10 cellular contexts compared by ENCODE assay signal in genomic region chr4:106062452-106062875, GRCh38.
DNase-seq lines count a peak whose midpoint lies in the region; ATAC-seq and TF ChIP-seq lines count a peak whose summit lies in the region.
"Had no signal": no experiment of that assay in that cellular context is flagged by ENCODE, and none has a peak within 500 bp of the region (broad histone marks: within the 10 kb centered on the region; RNA-seq: fewer than 3 reads in every experiment).

No MANE protein-coding gene starts in this region.

- ATAC-seq in SK-N-SH treated with all-trans-retinoic acid at 6 μM for 48 hours: peak; percentile 81
- no peak for ATAC-seq in activated CD4-positive, CD25-positive, alpha-beta regulatory T cell treated with anti-CD3 and anti-CD28 coated beads, Interleukin-2, amount 50 U/mL, for 24 hours
- ATAC-seq in natural killer cell: no peak
- no peak for ATAC-seq in HG03460 (IDR thresholded peaks at IDR 0.05; ENCODE audit: unreplicated experiment)

- H3K27ac Mint-ChIP-seq in natural killer cell: no peak overlapping the region
- H3K27ac Mint-ChIP-seq: type B pancreatic cell had no signal

- no peak overlapping the region for H3K4me3 Mint-ChIP-seq in natural killer cell
- H3K4me3 Mint-ChIP-seq: type B pancreatic cell had no signal

- TF ChIP-seq CTCF in foreskin fibroblast (IDR thresholded peaks at IDR 0.05; ENCODE audit: low read depth, low read length) (no peak), natural killer cell (IDR thresholded peaks at IDR 0.05) (no peak)

- peak; percentile 62 for DNase-seq in A172 (ENCODE audit: low spot score)
- peak; percentile 4 for DNase-seq in HEK293T (ENCODE audit: extremely low spot score)
- DNase-seq in foreskin fibroblast: peak; percentile 27 to 47
- DNase-seq in natural killer cell: no peak
- DNase-seq in DMS53 treated with DMSO at 0.1 percent for 48 hours (lab: John Stamatoyannopoulos, UW; ENCODE audit: unreplicated experiment): no peak
- DNase-seq: NCI-H446 had no signal

- H3K4me3 ChIP-seq in foreskin fibroblast (ENCODE audit: low read depth in 1 of 2, low read length in 2 of 2): no peak overlapping the region

- intact Hi-C loops in natural killer cell (cut with micrococcal nuclease): no loop called here

- POLR2A ChIA-PET in HEK293T (lab: Yijun Ruan, JAX): no interaction called here

- H3K9me3 Mint-ChIP-seq in natural killer cell: peaks cover 3 to 4% of the 10 kb centered on the region in 2 donors
- H3K9me3 Mint-ChIP-seq: type B pancreatic cell had no signal

- H3K27me3 Mint-ChIP-seq in natural killer cell (ENCODE audit: low read depth in 2 of 2): no peaks in the 10 kb centered on the region
- H3K27me3 Mint-ChIP-seq: type B pancreatic cell had no signal

- H3K36me3 Mint-ChIP-seq in natural killer cell: peaks cover 7% of the 10 kb centered on the region

- H3K4me1 Mint-ChIP-seq in natural killer cell: no peaks in the 10 kb centered on the region

- CTCF ChIA-PET in HEK293T (lab: Yijun Ruan, JAX): no interaction called here

TF ChIP-seq in HEK293T, 16 proteins besides CTCF, POLR2A, EP300 and RAD21:
- no peak for TF ChIP-seq CTBP1 (IDR thresholded peaks at IDR 0.05; ENCODE audit: borderline replicate concordance)
- TF ChIP-seq FOXM1 (IDR thresholded peaks at IDR 0.05; ENCODE audit: borderline replicate concordance): no peak
- TF ChIP-seq ELF4 (IDR thresholded peaks at IDR 0.05): no peak
- no peak for TF ChIP-seq ZNF384 (IDR thresholded peaks at IDR 0.05)
- no peak for TF ChIP-seq HDGF (IDR thresholded peaks at IDR 0.05; ENCODE audit: borderline replicate concordance)
- no peak for TF ChIP-seq FOXK2 (IDR thresholded peaks at IDR 0.05)
- no peak for TF ChIP-seq BHLHE40 (IDR thresholded peaks at IDR 0.05; ENCODE audit: borderline replicate concordance)
- TF ChIP-seq SP1 (IDR thresholded peaks at IDR 0.05): no peak
- no peak for TF ChIP-seq SUZ12 (IDR thresholded peaks at IDR 0.05)
- TF ChIP-seq PKNOX1 (IDR thresholded peaks at IDR 0.05): no peak
- TF ChIP-seq NFRKB (IDR thresholded peaks at IDR 0.05): no peak
- no peak for TF ChIP-seq ARNT (IDR thresholded peaks at IDR 0.05)
- no peak for TF ChIP-seq TARDBP (IDR thresholded peaks at IDR 0.05)
- TF ChIP-seq LEF1 (IDR thresholded peaks at IDR 0.05; ENCODE audit: borderline replicate concordance): no peak
- no peak for TF ChIP-seq FOXA1 (IDR thresholded peaks at IDR 0.05)

TF ChIP-seq in SK-N-SH treated with all-trans-retinoic acid at 6 μM for 48 hours, 23 proteins besides CTCF, POLR2A, EP300 and RAD21 (continues in another document):
- TF ChIP-seq OSR1 (CRISPR knock-in tag; IDR thresholded peaks at IDR 0.05): no peak
- TF ChIP-seq ZNF70 (CRISPR knock-in tag; IDR thresholded peaks at IDR 0.05): no peak
- no peak for TF ChIP-seq TSHZ2 (CRISPR knock-in tag; IDR thresholded peaks at IDR 0.05)
- no peak for TF ChIP-seq CSRNP3 (CRISPR knock-in tag; IDR thresholded peaks at IDR 0.05)
- TF ChIP-seq ARNTL (CRISPR knock-in tag; IDR thresholded peaks at IDR 0.05; ENCODE audit: borderline replicate concordance, low read depth): no peak
- TF ChIP-seq RARB (CRISPR knock-in tag; IDR thresholded peaks at IDR 0.05): no peak
- no peak for TF ChIP-seq POU6F1 (CRISPR knock-in tag; IDR thresholded peaks at IDR 0.05; ENCODE audit: borderline replicate concordance, low read depth)
- TF ChIP-seq TCF4 (CRISPR knock-in tag; IDR thresholded peaks at IDR 0.05; ENCODE audit: borderline replicate concordance): no peak
- TF ChIP-seq PATZ1 (CRISPR knock-in tag; IDR thresholded peaks at IDR 0.05; ENCODE audit: borderline replicate concordance): peak; percentile 52; the same call in 1 of the 2 replicates
- TF ChIP-seq SNAI2 (CRISPR knock-in tag; IDR thresholded peaks at IDR 0.05): no peak
- peak; percentile 73 for TF ChIP-seq ISL1 (CRISPR knock-in tag; IDR thresholded peaks at IDR 0.05)
- TF ChIP-seq CREB5 (CRISPR knock-in tag; IDR thresholded peaks at IDR 0.05; ENCODE audit: low read depth): no peak
- no peak for TF ChIP-seq PPARA (CRISPR knock-in tag; IDR thresholded peaks at IDR 0.05; ENCODE audit: borderline replicate concordance)
- TF ChIP-seq ZNF565 (CRISPR knock-in tag; conservative IDR thresholded peaks at IDR 0.05; ENCODE audit: low read depth): no peak
- no peak for TF ChIP-seq ZFP30 (CRISPR knock-in tag; IDR thresholded peaks at IDR 0.05)
- no peak for TF ChIP-seq TOX (CRISPR knock-in tag; IDR thresholded peaks at IDR 0.05; ENCODE audit: borderline replicate concordance)
- TF ChIP-seq ZC3H10 (CRISPR knock-in tag; IDR thresholded peaks at IDR 0.05): no peak
- no peak for TF ChIP-seq BACH2 (CRISPR knock-in tag; IDR thresholded peaks at IDR 0.05; ENCODE audit: borderline replicate concordance)
- no peak for TF ChIP-seq ZFP3 (CRISPR knock-in tag; IDR thresholded peaks at IDR 0.05)
- TF ChIP-seq ZNF8 (CRISPR knock-in tag; IDR thresholded peaks at IDR 0.05): no peak

Comparison
In these comparisons a context has a peak if more than half of its experiments do, and no peak if none do; other contexts are left out.
1. DNase-seq: peak in A172 (single experiment), HEK293T (single experiment) and foreskin fibroblast (2 of 2); none in natural killer cell (single experiment) and DMS53 treated with DMSO at 0.1 percent for 48 hours (single experiment).